ENCODE assay signal across 2 cellular contexts in the genomic region with DNA sequence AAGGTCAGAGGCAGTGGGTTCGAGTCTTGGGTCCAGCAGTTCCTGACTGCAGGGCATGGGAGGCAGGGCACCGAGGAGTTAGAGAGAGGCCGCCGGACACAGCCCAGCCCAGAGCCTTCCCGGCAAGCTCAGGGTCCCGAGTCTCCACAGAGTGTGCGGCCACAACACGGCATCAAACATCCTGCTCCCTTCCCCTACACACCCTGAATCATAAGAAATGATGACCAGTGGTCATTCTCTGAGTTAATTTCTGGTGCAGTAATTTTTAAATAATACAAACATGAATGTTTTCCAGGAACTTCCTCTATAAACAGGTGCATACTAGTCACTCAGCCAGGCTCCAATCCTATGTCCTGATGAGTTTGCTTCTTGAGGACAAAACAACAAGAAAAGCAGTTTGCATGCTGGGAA.
TF ChIP-seq lines count a peak whose summit lies in the region.

No MANE protein-coding gene starts in this region.

TF ChIP-seq in PFSK-1, 5 proteins besides CTCF, POLR2A, EP300 and RAD21 (continued from another document):
- no peak for TF ChIP-seq TAF1 (IDR thresholded peaks at IDR 0.05; ENCODE audit: borderline replicate concordance, insufficient read depth, low read length)
- TF ChIP-seq POLR2AphosphoS5 (IDR thresholded peaks at IDR 0.05; ENCODE audit: low read depth, low read length) = no peak
- TF ChIP-seq, protein P1, sequence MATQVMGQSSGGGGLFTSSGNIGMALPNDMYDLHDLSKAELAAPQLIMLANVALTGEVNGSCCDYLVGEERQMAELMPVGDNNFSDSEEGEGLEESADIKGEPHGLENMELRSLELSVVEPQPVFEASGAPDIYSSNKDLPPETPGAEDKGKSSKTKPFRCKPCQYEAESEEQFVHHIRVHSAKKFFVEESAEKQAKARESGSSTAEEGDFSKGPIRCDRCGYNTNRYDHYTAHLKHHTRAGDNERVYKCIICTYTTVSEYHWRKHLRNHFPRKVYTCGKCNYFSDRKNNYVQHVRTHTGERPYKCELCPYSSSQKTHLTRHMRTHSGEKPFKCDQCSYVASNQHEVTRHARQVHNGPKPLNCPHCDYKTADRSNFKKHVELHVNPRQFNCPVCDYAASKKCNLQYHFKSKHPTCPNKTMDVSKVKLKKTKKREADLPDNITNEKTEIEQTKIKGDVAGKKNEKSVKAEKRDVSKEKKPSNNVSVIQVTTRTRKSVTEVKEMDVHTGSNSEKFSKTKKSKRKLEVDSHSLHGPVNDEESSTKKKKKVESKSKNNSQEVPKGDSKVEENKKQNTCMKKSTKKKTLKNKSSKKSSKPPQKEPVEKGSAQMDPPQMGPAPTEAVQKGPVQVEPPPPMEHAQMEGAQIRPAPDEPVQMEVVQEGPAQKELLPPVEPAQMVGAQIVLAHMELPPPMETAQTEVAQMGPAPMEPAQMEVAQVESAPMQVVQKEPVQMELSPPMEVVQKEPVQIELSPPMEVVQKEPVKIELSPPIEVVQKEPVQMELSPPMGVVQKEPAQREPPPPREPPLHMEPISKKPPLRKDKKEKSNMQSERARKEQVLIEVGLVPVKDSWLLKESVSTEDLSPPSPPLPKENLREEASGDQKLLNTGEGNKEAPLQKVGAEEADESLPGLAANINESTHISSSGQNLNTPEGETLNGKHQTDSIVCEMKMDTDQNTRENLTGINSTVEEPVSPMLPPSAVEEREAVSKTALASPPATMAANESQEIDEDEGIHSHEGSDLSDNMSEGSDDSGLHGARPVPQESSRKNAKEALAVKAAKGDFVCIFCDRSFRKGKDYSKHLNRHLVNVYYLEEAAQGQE (IDR thresholded peaks at IDR 0.05; ENCODE audit: insufficient read depth in 1 of 2, low read depth in 2 of 2, low read length in 2 of 2) = no peak
- no peak for TF ChIP-seq SIN3A (IDR thresholded peaks at IDR 0.05; ENCODE audit: borderline replicate concordance, insufficient read depth, low read length)

TF ChIP-seq in GM12891, 5 proteins besides CTCF, POLR2A, EP300 and RAD21 (continued from another document):
- TF ChIP-seq POLR2AphosphoS5 (IDR thresholded peaks at IDR 0.05; ENCODE audit: low read depth, low read length) = no peak
- no peak for TF ChIP-seq PAX5 (IDR thresholded peaks at IDR 0.05; ENCODE audit: insufficient read depth, low read length, severe bottlenecking)
